Comparison of ENCODE assay signal across 22 cellular contexts in the genomic region with DNA sequence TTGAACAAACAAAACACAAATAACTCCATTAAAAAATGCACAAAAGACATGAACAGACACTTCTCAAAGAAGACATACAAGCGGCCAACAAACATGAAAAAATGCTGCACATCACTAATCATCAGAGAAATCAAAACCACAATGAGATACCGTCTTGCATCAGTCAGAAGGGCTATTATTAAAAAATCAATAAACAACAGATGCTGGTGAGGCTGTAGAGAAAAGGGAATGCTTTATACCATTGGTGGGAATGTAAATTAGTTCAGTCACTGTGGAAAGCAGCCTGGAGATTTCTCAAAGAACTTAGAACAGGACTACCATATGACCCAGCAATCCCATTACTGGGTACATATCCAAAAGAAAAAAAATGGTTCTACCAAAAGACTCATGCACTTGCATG. TPM values are rescaled to one million over a fixed set of nuclear protein-coding genes. Genes with fewer than 3 reads are reported as not detected.
DNase-seq lines count a peak whose midpoint lies in the region; ATAC-seq, FAIRE-seq and TF ChIP-seq lines count a peak whose summit lies in the region.
"Had no signal": no experiment of that assay in that cellular context is flagged by ENCODE, and none has a peak within 500 bp of the region (broad histone marks: within the 10 kb centered on the region; RNA-seq: fewer than 3 reads in every experiment).

No MANE protein-coding gene starts in this region.

- TF ChIP-seq CTCF in GM12878 (IDR thresholded peaks at IDR 0.05 in 2 of 3, conservative IDR thresholded peaks at IDR 0.05 in 1 of 3; ENCODE audit: control insufficient read depth in 2 of 3, extremely low read depth in 1 of 3, insufficient read depth in 1 of 3, low read depth in 3 of 3, low read length in 3 of 3): no peak
- TF ChIP-seq CTCF in transverse colon (IDR thresholded peaks at IDR 0.05): no peak

- CTCF ChIA-PET in GM12878 (lab: Yijun Ruan, JAX): no interaction called here

- H3K27me3 ChIP-seq in GM12878 (replicated peaks in 1 of 2; ENCODE audit: control insufficient read depth in 2 of 2, insufficient read depth in 2 of 2, low read length in 1 of 2) (no peaks in the 10 kb centered on the region), transverse colon (no peaks in the 10 kb centered on the region)
- H3K27me3 ChIP-seq: BE2C had no signal

- H3K27ac ChIP-seq in GM12878 (ENCODE audit: control insufficient read depth, insufficient read depth) (no peak overlapping the region), transverse colon (no peak overlapping the region)
- H3K27ac ChIP-seq: A549 had no signal

- H3K4me1 ChIP-seq in GM12878 (ENCODE audit: control insufficient read depth, insufficient read depth, low read length) (peaks cover 9% of the 10 kb centered on the region; the same call in 1 of the 2 replicates), transverse colon (no peaks in the 10 kb centered on the region)
- H3K4me1 ChIP-seq: A549, BE2C had no signal

- H3K4me3 Mint-ChIP-seq in T-helper 1 cell treated with Interleukin-12 subunit alpha and Interleukin-12 subunit beta and Interleukin-4 antibody, amounts not matched to agents 30 μg/mL and 1 μg/mL, for 36 hours: no peak overlapping the region
- no peak overlapping the region for H3K4me3 Mint-ChIP-seq in activated CD4-positive, alpha-beta T cell treated with anti-CD3 and anti-CD28 coated beads, Interleukin-2, amount 10 ng/mL, durations not matched to agents 24 days and 14 days
- H3K4me3 Mint-ChIP-seq: GM23338 had no signal

- POLR2A ChIA-PET in GM12878 (lab: Charles Lee): no interaction called here

- TF ChIP-seq EP300 in GM12878 (IDR thresholded peaks at IDR 0.05; ENCODE audit: borderline replicate concordance in 1 of 2, control insufficient read depth in 1 of 2, low read depth in 2 of 2, low read length in 2 of 2): no peak
- no peak for TF ChIP-seq EP300 in transverse colon (IDR thresholded peaks at IDR 0.05; ENCODE audit: low read depth)

- H3K36me3 ChIP-seq in GM12878 (ENCODE audit: control insufficient read depth in 2 of 2, insufficient read depth in 2 of 2, low read length in 1 of 2) (no peaks in the 10 kb centered on the region; a peak in 1 of 4 replicates), transverse colon (no peaks in the 10 kb centered on the region)
- H3K36me3 ChIP-seq: BE2C had no signal

- H3K27ac Mint-ChIP-seq in T-helper 1 cell treated with Interleukin-12 subunit alpha and Interleukin-12 subunit beta and Interleukin-4 antibody, amounts not matched to agents 30 μg/mL and 1 μg/mL, for 36 hours: peak overlapping the region; percentile 27
- H3K27ac Mint-ChIP-seq in activated CD4-positive, alpha-beta T cell treated with anti-CD3 and anti-CD28 coated beads, Interleukin-2, amount 10 ng/mL, durations not matched to agents 24 days and 14 days: no peak overlapping the region
- H3K27ac Mint-ChIP-seq: GM23338 had no signal

- H3K4me3 ChIP-seq in GM12878 (no peak overlapping the region), transverse colon (no peak overlapping the region)
- H3K4me3 ChIP-seq: A549, GM23338 had no signal

- H3K9me3 ChIP-seq in GM12878 (replicated peaks; ENCODE audit: control insufficient read depth, insufficient read depth, low read length): no peaks in the 10 kb centered on the region; the same call in 2 of the 3 replicates
- no peaks in the 10 kb centered on the region for H3K9me3 ChIP-seq in transverse colon
- H3K9me3 ChIP-seq: A549, BE2C had no signal

- no peak for DNase-seq in T-helper 1 cell
- peak; percentile 58 for DNase-seq in NCI-H2227 (lab: John Stamatoyannopoulos, UW; ENCODE audit: unreplicated experiment)
- DNase-seq in GM12878 (ENCODE audit: low read depth, low spot score): no peak
- DNase-seq in activated CD4-positive, alpha-beta T cell treated with anti-CD3 and anti-CD28 coated beads, Interleukin-2, amount 10 ng/mL, durations not matched to agents 24 days and 14 days: no peak
- no peak for DNase-seq in transverse colon
- DNase-seq in activated CD4-positive, alpha-beta T cell treated with anti-CD3 and anti-CD28 coated beads for 1 hour: no peak
- DNase-seq: BE2C; DMS79 treated with DMSO at 0.1 percent for 48 hours; HCEC 1CT; KBM-7; MM.1S; NCI-H1048; NCI-H1417 treated with DMSO at 0.1 percent for 48 hours; NCI-H2029; NCI-H526 treated with DMSO at 0.1 percent for 48 hours; NK-92 treated with Interleukin-12 subunit alpha and Interleukin-12 subunit beta, amount 100 ng/mL, for 24 hours; SIG-M5 had no signal

- TF ChIP-seq POLR2A in GM12878 (IDR thresholded peaks at IDR 0.05; ENCODE audit: low read depth, low read length) (no peak), transverse colon (IDR thresholded peaks at IDR 0.05) (no peak)

- no peak overlapping the region for H2AFZ ChIP-seq in GM12878 (ENCODE audit: control insufficient read depth, low read depth, low read length)
- H2AFZ ChIP-seq: GM23338 had no signal

- H3K36me3 Mint-ChIP-seq in T-helper 1 cell treated with Interleukin-12 subunit alpha and Interleukin-12 subunit beta and Interleukin-4 antibody, amounts not matched to agents 30 μg/mL and 1 μg/mL, for 36 hours (ENCODE audit: low read depth): peaks cover 41% of the 10 kb centered on the region
- peaks cover 39% of the 10 kb centered on the region for H3K36me3 Mint-ChIP-seq in activated CD4-positive, alpha-beta T cell treated with anti-CD3 and anti-CD28 coated beads, Interleukin-2, amount 10 ng/mL, durations not matched to agents 24 days and 14 days (ENCODE audit: low read depth)

- H3K9ac ChIP-seq in GM12878 (ENCODE audit: control insufficient read depth, insufficient read depth, low read length): no peak overlapping the region

- RAD21 ChIA-PET in GM12878 (lab: Charles Lee; ENCODE audit: unreplicated experiment): no interaction called here

- in situ Hi-C loops in GM12878 (cut with MboI) (no loop called here), transverse colon (cut with MboI; ENCODE audit: low pct_ligation_motif_present in 1 of 4, low pct_unique_long_range_greater_than_20kb in 1 of 4, low sequenced_read_pairs in 3 of 4) (no loop called here)

- WGBS in GM12878 (ENCODE audit: insufficient coverage, insufficient replicate concordance, low lambda C conversion rate, missing lambda C conversion rate): 98% methylated on average over 2 of the region's 2 CpGs
- 88 to 100% methylated on average over 2 of the region's 2 CpGs for WGBS in transverse colon (ENCODE audit: low coverage in 1 of 2), 2 donors

- H3K9me3 Mint-ChIP-seq in T-helper 1 cell treated with Interleukin-12 subunit alpha and Interleukin-12 subunit beta and Interleukin-4 antibody, amounts not matched to agents 30 μg/mL and 1 μg/mL, for 36 hours: no peaks in the 10 kb centered on the region
- H3K9me3 Mint-ChIP-seq in activated CD4-positive, alpha-beta T cell treated with anti-CD3 and anti-CD28 coated beads, Interleukin-2, amount 10 ng/mL, durations not matched to agents 24 days and 14 days: no peaks in the 10 kb centered on the region
- H3K9me3 Mint-ChIP-seq: GM23338 had no signal

- BruUV-seq in GM12878 (replicated peaks; lab: Mats Ljungman, UMichigan): no TSS peak

- SMC1A ChIA-PET in GM12878 (lab: Charles Lee; ENCODE audit: uncharacterized antibody, unreplicated experiment): no interaction called here

- intact Hi-C loops in GM12878 (cut with micrococcal nuclease; ENCODE audit: unreplicated experiment) (loop anchor here (10.0 kb wide), 1 partner anchor 1044 kb away; no protein-coding TSS in a partner anchor), transverse colon (cut with DNase I; ENCODE audit: low total_unique reads) (no loop called here)
- intact Hi-C loops in activated CD4-positive, alpha-beta T cell treated with anti-CD3 and anti-CD28 coated beads, Interleukin-2, amount 10 ng/mL, durations not matched to agents 24 days and 14 days (cut with micrococcal nuclease): no loop called here

- H3K79me2 ChIP-seq in GM12878 (ENCODE audit: control insufficient read depth, insufficient read depth, low read length): no peaks in the 10 kb centered on the region

- H3K27me3 Mint-ChIP-seq in T-helper 1 cell treated with Interleukin-12 subunit alpha and Interleukin-12 subunit beta and Interleukin-4 antibody, amounts not matched to agents 30 μg/mL and 1 μg/mL, for 36 hours (ENCODE audit: low read depth): no peaks in the 10 kb centered on the region
- no peaks in the 10 kb centered on the region for H3K27me3 Mint-ChIP-seq in activated CD4-positive, alpha-beta T cell treated with anti-CD3 and anti-CD28 coated beads, Interleukin-2, amount 10 ng/mL, durations not matched to agents 24 days and 14 days

- H3K4me1 Mint-ChIP-seq in T-helper 1 cell treated with Interleukin-12 subunit alpha and Interleukin-12 subunit beta and Interleukin-4 antibody, amounts not matched to agents 30 μg/mL and 1 μg/mL, for 36 hours (ENCODE audit: low read depth): peaks cover 13% of the 10 kb centered on the region
- H3K4me1 Mint-ChIP-seq in activated CD4-positive, alpha-beta T cell treated with anti-CD3 and anti-CD28 coated beads, Interleukin-2, amount 10 ng/mL, durations not matched to agents 24 days and 14 days: peaks cover 9% of the 10 kb centered on the region

- no peak for ATAC-seq in GM12878
- ATAC-seq: A549, GM23338, Panc1 had no signal

- no peaks in the 10 kb centered on the region for H4K20me1 ChIP-seq in GM12878 (ENCODE audit: control insufficient read depth, insufficient read depth)

- peak; percentile 31 for FAIRE-seq in GM12878 (lab: Jason Lieb, UNC)
- FAIRE-seq: A549, GM12891 had no signal

- H3K4me2 ChIP-seq in GM12878 (ENCODE audit: control insufficient read depth, insufficient read depth): no peak overlapping the region
- H3K4me2 ChIP-seq: A549, GM23338 had no signal

- TF ChIP-seq RAD21 in GM12878 (IDR thresholded peaks at IDR 0.05; ENCODE audit: insufficient read depth, low read depth, low read length): no peak

RNA-seq across cellular contexts. Expression of gene GPR155, which starts 37.8 kb away (rescaled TPM):
- total RNA-seq in GM12878 (2013; cell fraction: nucleolus; rRNA removed): 13.6 and 15.2 TPM in 2 replicates
- 1.5 and 2.0 TPM in 2 replicates for total RNA-seq in GM12878 (2014; rRNA removed)
- 1.8 and 2.0 TPM in 2 replicates for total RNA-seq in GM12878 (2014; rRNA removed; fragmentation: Illumina TruSeq; extraction: Trizol)
- total RNA-seq in GM12878 (2021): 1.6 and 3.0 TPM in 2 replicates
- 0.85 TPM for polyA plus RNA-seq in GM12878 (2011; ENCODE audit: low read depth)
- polyA plus RNA-seq in GM12878 (2011; rRNA removed): 1.8 and 2.7 TPM in 2 replicates
- 0.70 and 0.84 TPM in 2 replicates for polyA plus RNA-seq in GM12878 (2011; cell fraction: cytosol; rRNA removed)
- 0.99 and 1.2 TPM in 2 replicates for polyA plus RNA-seq in GM12878 (2011; cell fraction: nucleus; rRNA removed)
- polyA plus RNA-seq in GM12878 (2012): 1.7 and 2.1 TPM in 2 replicates
- polyA plus RNA-seq in GM12878 (2014; fragmentation: Illumina TruSeq; extraction: Trizol): 1.7 and 2.3 TPM in 2 replicates
- under 1 TPM; 0.64 to 0.82 TPM for polyA plus RNA-seq in GM12878 (2014; fragmentation: Nextera tagmentation; extraction: Ambion mirVana)
- polyA plus RNA-seq in GM12878 (2014; rRNA removed): 1.4 TPM in 2 replicates
- polyA plus RNA-seq in GM12878 (2016; fragmentation: Nextera tagmentation; extraction: Ambion mirVana): 1 to 10 TPM in 1 of 2 experiments, under 1 TPM in 1; 0.53 to 1.1 TPM
- polyA minus RNA-seq in GM12878 (2011; rRNA and poly(A)+ RNA removed): 1.4 and 1.7 TPM in 2 replicates
- 0.31 and 0.80 TPM in 2 replicates for polyA minus RNA-seq in GM12878 (2011; cell fraction: cytosol; rRNA and poly(A)+ RNA removed)
- 0.85 and 1.3 TPM in 2 replicates for polyA minus RNA-seq in GM12878 (2011; cell fraction: nucleus; rRNA and poly(A)+ RNA removed)
- total RNA-seq in activated CD4-positive, alpha-beta T cell treated with anti-CD3 and anti-CD28 coated beads, Interleukin-2, amount 10 ng/mL, durations not matched to agents 24 days and 14 days: 3.1 and 3.6 TPM in 2 replicates
- total RNA-seq in transverse colon: 1 to 10 TPM; 1.2 to 7.3 (median 3.5) TPM

RNA-seq across cellular contexts. Expression of gene SCRN3, which starts 53.5 kb away (rescaled TPM):
- 33.4 and 44.2 TPM in 2 replicates for total RNA-seq in GM12878 (2013; cell fraction: nucleolus; rRNA removed)
- total RNA-seq in GM12878 (2014; rRNA removed): 10.2 and 14.7 TPM in 2 replicates
- total RNA-seq in GM12878 (2014; rRNA removed; fragmentation: Illumina TruSeq; extraction: Trizol): 14.6 and 15.7 TPM in 2 replicates
- total RNA-seq in GM12878 (2021): 11.8 and 12.4 TPM in 2 replicates
- polyA plus RNA-seq in GM12878 (2011; ENCODE audit: low read depth): 8.2 TPM
- polyA plus RNA-seq in GM12878 (2011; rRNA removed): 13.6 and 22.8 TPM in 2 replicates
- 4.3 and 4.4 TPM in 2 replicates for polyA plus RNA-seq in GM12878 (2011; cell fraction: cytosol; rRNA removed)
- 8.9 and 10.3 TPM in 2 replicates for polyA plus RNA-seq in GM12878 (2011; cell fraction: nucleus; rRNA removed)
- 9.4 and 9.7 TPM in 2 replicates for polyA plus RNA-seq in GM12878 (2012)
- polyA plus RNA-seq in GM12878 (2014; fragmentation: Illumina TruSeq; extraction: Trizol): 11.4 and 15.5 TPM in 2 replicates
- polyA plus RNA-seq in GM12878 (2014; fragmentation: Nextera tagmentation; extraction: Ambion mirVana): 1 to 10 TPM; 5.7 to 8.1 TPM
- polyA plus RNA-seq in GM12878 (2014; rRNA removed): 14.4 and 14.8 TPM in 2 replicates
- polyA plus RNA-seq in GM12878 (2016; fragmentation: Nextera tagmentation; extraction: Ambion mirVana): 10 to 100 TPM; 14.7 to 16.0 TPM
- polyA minus RNA-seq in GM12878 (2011; rRNA and poly(A)+ RNA removed): 6.3 TPM in 2 replicates
- polyA minus RNA-seq in GM12878 (2011; cell fraction: cytosol; rRNA and poly(A)+ RNA removed): 3.2 and 5.5 TPM in 2 replicates
- polyA minus RNA-seq in GM12878 (2011; cell fraction: nucleus; rRNA and poly(A)+ RNA removed): 11.2 and 19.0 TPM in 2 replicates
- total RNA-seq in activated CD4-positive, alpha-beta T cell treated with anti-CD3 and anti-CD28 coated beads, Interleukin-2, amount 10 ng/mL, durations not matched to agents 24 days and 14 days: 18.2 and 19.0 TPM in 2 replicates
- total RNA-seq in transverse colon: 10 to 100 TPM; 24.5 to 32.7 (median 30.2) TPM
